In the genomic region with DNA sequence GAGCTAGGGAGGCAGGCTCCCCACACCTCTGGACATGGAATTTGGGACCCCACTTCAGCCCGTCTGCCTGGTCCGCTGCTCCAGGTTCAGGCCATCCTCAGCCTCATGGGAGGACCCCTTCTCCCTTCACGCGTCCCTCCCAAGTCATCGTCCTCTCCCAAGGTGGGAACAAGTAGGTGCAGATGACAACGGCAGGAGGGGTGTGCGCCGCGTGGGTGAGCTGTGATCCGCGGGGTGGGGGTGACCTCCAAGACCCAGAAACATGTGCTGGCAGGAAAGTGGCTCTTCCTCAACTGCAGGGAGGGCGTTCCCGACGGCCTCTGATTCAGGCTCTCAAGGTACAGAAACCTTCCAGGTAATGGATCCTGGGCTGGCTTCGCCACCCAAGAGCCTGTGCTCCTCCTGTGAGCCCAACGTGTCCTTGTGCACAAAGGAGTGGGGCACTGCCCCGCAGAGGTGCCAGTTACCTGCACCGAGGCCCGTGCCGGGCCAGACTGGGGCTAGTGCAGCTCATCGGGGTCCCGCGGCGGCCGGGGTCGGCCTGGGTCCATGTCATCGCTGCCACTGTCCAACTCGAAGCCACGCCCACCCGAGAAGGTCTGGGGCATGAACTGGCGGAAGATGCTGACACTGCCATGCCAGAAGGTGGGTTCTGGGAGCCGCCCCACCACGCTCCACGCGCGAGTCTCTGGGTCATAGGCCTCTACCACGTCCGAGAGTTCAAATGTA, we compare ENCODE assay signal across 20 cellular contexts. TPM values are rescaled to one million over a fixed set of nuclear protein-coding genes. Genes with fewer than 3 reads are reported as not detected.
"Had no signal": no experiment of that assay in that cellular context is flagged by ENCODE, and none has a peak within 500 bp of the region (broad histone marks: within the 10 kb centered on the region; RNA-seq: fewer than 3 reads in every experiment).

No MANE protein-coding gene starts in this region.

- H3K36me3 ChIP-seq: colonic mucosa had no signal

- H3K4me3 ChIP-seq: colonic mucosa, sigmoid colon, thyroid gland had no signal

- H3K9me3 ChIP-seq: colonic mucosa, sigmoid colon, thyroid gland had no signal

- H3K27me3 ChIP-seq: brain microvascular endothelial cell, colonic mucosa, sigmoid colon, thyroid gland had no signal

- H3K4me3 Mint-ChIP-seq: activated CD4-positive, alpha-beta memory T cell treated with anti-CD3 and anti-CD28 coated beads for 36 hours; activated CD4-positive, alpha-beta T cell treated with anti-CD3 and anti-CD28 coated beads for 36 hours; activated T-cell treated with anti-CD3 and anti-CD28 coated beads, Interleukin-2, amount 50 U/mL, for 72 hours; central memory CD8-positive, alpha-beta T cell; nephron progenitor cell; stimulated activated naive B cell treated with anti-CD40 and anti-IgM and Interleukin-4, amounts not matched to agents 10 μg/mL and 1 μg/mL and 100 μg/mL, for 72 hours; WTC11 had no signal

- H3K27me3 Mint-ChIP-seq: activated CD4-positive, alpha-beta memory T cell treated with anti-CD3 and anti-CD28 coated beads for 36 hours; activated CD4-positive, alpha-beta T cell treated with anti-CD3 and anti-CD28 coated beads for 36 hours; central memory CD8-positive, alpha-beta T cell; stimulated activated naive B cell treated with anti-CD40 and anti-IgM and Interleukin-4, amounts not matched to agents 10 μg/mL and 1 μg/mL and 100 μg/mL, for 72 hours had no signal

- DNase-seq: activated CD4-positive, alpha-beta memory T cell treated with anti-CD3 and anti-CD28 coated beads for 36 hours; activated CD4-positive, alpha-beta T cell treated with anti-CD3 and anti-CD28 coated beads for 36 hours; activated T-cell treated with anti-CD3 and anti-CD28 coated beads, Interleukin-2, amount 50 U/mL, for 72 hours; anterior cingulate cortex; brain microvascular endothelial cell; colonic mucosa; foreskin melanocyte; kidney; nephron progenitor cell; sigmoid colon; stimulated activated CD4-positive, alpha-beta T cell treated with anti-CD3 and anti-CD28 coated beads, Interleukin-4, amount 100 ng/mL, for 4 hours; stimulated activated naive B cell treated with anti-CD40 and anti-IgM and Interleukin-4, amounts not matched to agents 10 μg/mL and 1 μg/mL and 100 μg/mL, for 72 hours; thyroid gland had no signal

- H3K9me3 Mint-ChIP-seq: activated CD4-positive, alpha-beta memory T cell treated with anti-CD3 and anti-CD28 coated beads for 36 hours; activated T-cell treated with anti-CD3 and anti-CD28 coated beads, Interleukin-2, amount 50 U/mL, for 72 hours; central memory CD8-positive, alpha-beta T cell; nephron progenitor cell; stimulated activated naive B cell treated with anti-CD40 and anti-IgM and Interleukin-4, amounts not matched to agents 10 μg/mL and 1 μg/mL and 100 μg/mL, for 72 hours; WTC11 had no signal

- FAIRE-seq: kidney, urothelium cell line had no signal

- H3K27ac ChIP-seq: brain microvascular endothelial cell, colonic mucosa, thyroid gland had no signal

- ATAC-seq: activated CD4-positive, alpha-beta T cell treated with anti-CD3 and anti-CD28 coated beads for 36 hours; activated T-cell treated with anti-CD3 and anti-CD28 coated beads, Interleukin-2, amount 50 U/mL, for 72 hours; left lobe of liver; stimulated activated naive B cell treated with anti-CD40 and anti-IgM and Interleukin-4, amounts not matched to agents 10 μg/mL and 1 μg/mL and 100 μg/mL, for 72 hours; WTC11 had no signal

- H3K27ac Mint-ChIP-seq: activated CD4-positive, alpha-beta memory T cell treated with anti-CD3 and anti-CD28 coated beads for 36 hours; activated CD4-positive, alpha-beta T cell treated with anti-CD3 and anti-CD28 coated beads for 36 hours; activated T-cell treated with anti-CD3 and anti-CD28 coated beads, Interleukin-2, amount 50 U/mL, for 72 hours; nephron progenitor cell; stimulated activated naive B cell treated with anti-CD40 and anti-IgM and Interleukin-4, amounts not matched to agents 10 μg/mL and 1 μg/mL and 100 μg/mL, for 72 hours; WTC11 had no signal

- H3K4me1 Mint-ChIP-seq: WTC11 had no signal

RNA-seq across cellular contexts. Expression of a gene that starts 37.9 kb away (rescaled TPM):
- total RNA-seq: activated CD4-positive, alpha-beta memory T cell treated with anti-CD3 and anti-CD28 coated beads for 36 hours; activated T-cell treated with anti-CD3 and anti-CD28 coated beads, Interleukin-2, amount 50 U/mL, for 72 hours; colonic mucosa; epithelial cell of proximal tubule; kidney; lung microvascular endothelial cell; T-helper 2 cell treated with Interferon-gamma antibody and Interleukin-4, amounts not matched to agents 100 ng/mL and 5 ng/mL, for 36 hours; thyroid gland had no signal
